Comparison of ENCODE assay signal across 1 cellular context in genomic region chr10:68981074-68981473, GRCh38.
TF ChIP-seq lines count a peak whose summit lies in the region.

No MANE protein-coding gene starts in this region.

TF ChIP-seq in HepG2, 621 proteins besides CTCF, POLR2A, EP300 and RAD21:
- TF ChIP-seq ATF6 (CRISPR knock-in tag; conservative IDR thresholded peaks at IDR 0.05), result no peak
- TF ChIP-seq CHD2 (IDR thresholded peaks at IDR 0.05; ENCODE audit: low read depth, low read length), result no peak
